ENCODE assay signal across 4 cellular contexts in genomic region chr3:192001217-192001616, GRCh38.
TF ChIP-seq lines count a peak whose summit lies in the region.

No MANE protein-coding gene starts in this region.

TF ChIP-seq in HepG2, 621 proteins besides CTCF, POLR2A, EP300 and RAD21:
- TF ChIP-seq ZNF333 (CRISPR knock-in tag; IDR thresholded peaks at IDR 0.05; ENCODE audit: borderline replicate concordance) (no peak), MAFF (IDR thresholded peaks at IDR 0.05; ENCODE audit: low read depth, low read length) (peak; percentile 68), MAFK (conservative IDR thresholded peaks at IDR 0.05 in 1 of 2, IDR thresholded peaks at IDR 0.05 in 1 of 2; ENCODE audit: low read length in 2 of 2) (peak; percentile 55 to 80; a peak in 3 of 4 replicates), ATF6 (CRISPR knock-in tag; conservative IDR thresholded peaks at IDR 0.05) (no peak), E2F1 (CRISPR knock-in tag; IDR thresholded peaks at IDR 0.05) (no peak), ZNF720 (CRISPR knock-in tag; IDR thresholded peaks at IDR 0.05) (no peak), HOXD1 (CRISPR knock-in tag; IDR thresholded peaks at IDR 0.05) (no peak)
TF ChIP-seq in HepG2: peak in this region for 2.

TF ChIP-seq in A549, 52 proteins besides CTCF, POLR2A, EP300 and RAD21:
- peak; percentile 57 for TF ChIP-seq MAFK (IDR thresholded peaks at IDR 0.05; ENCODE audit: partially characterized antibody)
- no peak for TF ChIP-seq JUN (IDR thresholded peaks at IDR 0.05)

TF ChIP-seq in IMR-90, 13 proteins besides CTCF, POLR2A, EP300 and RAD21:
- TF ChIP-seq BHLHE40 (IDR thresholded peaks at IDR 0.05; ENCODE audit: low read depth, low read length) (no peak), MAFK (IDR thresholded peaks at IDR 0.05; ENCODE audit: low read depth, low read length) (peak; percentile 75)
TF ChIP-seq in IMR-90: peak in this region for 1.

TF ChIP-seq in K562, 482 proteins besides CTCF, POLR2A, EP300 and RAD21:
- TF ChIP-seq C11orf30 (IDR thresholded peaks at IDR 0.05; ENCODE audit: low read depth) (peak; percentile 21; the same call in 1 of the 2 replicates), MAFK (IDR thresholded peaks at IDR 0.05; ENCODE audit: low read length) (peak; percentile 48; the same call in 1 of the 2 replicates), HES1 (IDR thresholded peaks at IDR 0.05; ENCODE audit: low read depth) (no peak), TFE3 (CRISPR knock-in tag; IDR thresholded peaks at IDR 0.05) (no peak), LARP7 (IDR thresholded peaks at IDR 0.05) (no peak), MAFG (tag; conservative IDR thresholded peaks at IDR 0.05) (0 out of 2 replicates have a peak, but pooled peaks have one; percentile 18), CUX1 (CRISPR knock-in tag; IDR thresholded peaks at IDR 0.05) (no peak), CEBPB (tag; IDR thresholded peaks at IDR 0.05) (no peak), RBBP5 (IDR thresholded peaks at IDR 0.05; ENCODE audit: borderline replicate concordance, insufficient read depth, low read length, poor library complexity, severe bottlenecking) (no peak), ZNF316 (IDR thresholded peaks at IDR 0.05) (peak; percentile 37; the same call in 1 of the 2 replicates)
TF ChIP-seq in K562: peak in this region for 4.
